ENCODE assay signal across 16 cellular contexts in genomic region chr6:132749111-132749510, GRCh38. TPM values are rescaled to one million over a fixed set of nuclear protein-coding genes. Genes with fewer than 3 reads are reported as not detected.
A peak's percentile ranks its signal among the peaks of the same experiment; 100 is the strongest.
DNase-seq lines count a peak whose midpoint lies in the region; ATAC-seq and TF ChIP-seq lines count a peak whose summit lies in the region.
"Had no signal": no experiment of that assay in that cellular context is flagged by ENCODE, and none has a peak within 500 bp of the region (broad histone marks: within the 10 kb centered on the region; RNA-seq: fewer than 3 reads in every experiment).

No MANE protein-coding gene starts in this region.

- H3F3A ChIP-seq in GM23248 (ENCODE audit: insufficient read depth), result no peaks in the 10 kb centered on the region

- no peaks in the 10 kb centered on the region for H3K4me1 ChIP-seq in GM23248 (ENCODE audit: insufficient read depth)
- H3K4me1 ChIP-seq: BE2C, SJCRH30, thyroid gland had no signal

- CTCF ChIA-PET in T-cell (lab: Charles Lee), result interaction anchor here in 1 of 2 donors (1.0 kb wide), 1 partner anchor 24 kb away, joined by 3 read pairs; no protein-coding TSS in a partner anchor

- no peaks in the 10 kb centered on the region for H3K9me3 ChIP-seq in GM23248 (ENCODE audit: low read depth)
- H3K9me3 ChIP-seq: BE2C, heart left ventricle, SJCRH30, thyroid gland had no signal

- peaks cover 72% of the 10 kb centered on the region for H3K36me3 Mint-ChIP-seq in T-cell

- ATAC-seq in T-cell (replicated peaks in 1 of 4) (no peak), HG03139 (IDR thresholded peaks at IDR 0.05; ENCODE audit: unreplicated experiment) (no peak), HG02642 (IDR thresholded peaks at IDR 0.05; ENCODE audit: poor library complexity, unreplicated experiment) (no peak), GM19328 (IDR thresholded peaks at IDR 0.05; ENCODE audit: unreplicated experiment) (no peak), GM18868 (IDR thresholded peaks at IDR 0.05; ENCODE audit: unreplicated experiment) (no peak)
- ATAC-seq: activated CD4-positive, CD25-positive, alpha-beta regulatory T cell treated with anti-CD3 and anti-CD28 coated beads, Interleukin-2, amount 50 U/mL, for 24 hours had no signal

- no peak for TF ChIP-seq CTCF in AG09309 (IDR thresholded peaks at IDR 0.05; ENCODE audit: control insufficient read depth, insufficient read depth, low read depth, low read length, missing control alignments)

- peaks cover 18 to 24% (median 21%) of the 10 kb centered on the region in 3 donors for H3K4me1 Mint-ChIP-seq in T-cell

- no peaks in the 10 kb centered on the region for H3K27me3 Mint-ChIP-seq in T-cell

- H3K4me3 ChIP-seq in AG09309 (ENCODE audit: control insufficient read depth, low read depth, low read length) (no peak overlapping the region), GM23248 (no peak overlapping the region)
- H3K4me3 ChIP-seq: heart left ventricle, SJCRH30, thyroid gland had no signal

- POLR2A ChIA-PET in T-cell (lab: Charles Lee), result interaction anchor here in 1 of 2 donors (0.7 kb wide), 1 partner anchor 1644 kb away, joined by 3 read pairs; no protein-coding TSS in a partner anchor

- in situ Hi-C loops in GM23248 (cut with MboI), result no loop called here

- no peaks in the 10 kb centered on the region for H3K27me3 ChIP-seq in GM23248 (replicated peaks; ENCODE audit: insufficient read depth)
- H3K27me3 ChIP-seq: heart left ventricle, SJCRH30, thyroid gland had no signal

- no peaks in the 10 kb centered on the region for H3K36me3 ChIP-seq in GM23248 (ENCODE audit: low read depth)
- H3K36me3 ChIP-seq: BE2C, heart left ventricle, SJCRH30, thyroid gland had no signal

- H3K4me2 ChIP-seq in GM23248 (ENCODE audit: unreplicated experiment), result no peak overlapping the region

- peaks cover 0 to 3% (median 2%) of the 10 kb centered on the region in 3 donors for H3K9me3 Mint-ChIP-seq in T-cell

- peak; percentile 38 for DNase-seq in AG09309 (ENCODE audit: low read depth)
- peak; percentile 36 for DNase-seq in GM23248
- DNase-seq in T-cell, result no peak
- peak; percentile 37 for DNase-seq in fibroblast of peridontal ligament (ENCODE audit: extremely low read depth)
- DNase-seq: BE2C, H7, heart left ventricle, Karpas-422, NCI-H2171 treated with DMSO at 0.1 percent for 48 hours, SJCRH30, thyroid gland had no signal

- no peaks in the 10 kb centered on the region for H3K9me2 ChIP-seq in GM23248 (ENCODE audit: insufficient read depth)

- H3K79me2 ChIP-seq in GM23248 (ENCODE audit: insufficient read depth), result no peaks in the 10 kb centered on the region

- H4K20me1 ChIP-seq in GM23248 (ENCODE audit: insufficient read depth), result no peaks in the 10 kb centered on the region

- H3K27ac ChIP-seq in GM23248, result no peak overlapping the region
- H3K27ac ChIP-seq: SJCRH30, thyroid gland had no signal

- no peak overlapping the region for H3K4me3 Mint-ChIP-seq in T-cell

- H3K9ac ChIP-seq in GM23248, result no peak overlapping the region

- H2AFZ ChIP-seq in GM23248, result peak overlapping the region; percentile 39; the same call in 1 of the 2 replicates

- 57 to 58% methylated on average over 4 of the region's 4 CpGs for WGBS in GM23248 (ENCODE audit: low coverage in 1 of 2, low lambda C conversion rate in 2 of 2, missing lambda C conversion rate in 2 of 2), 2 experiments

- peak overlapping the region; percentile 24 to 84 for H3K27ac Mint-ChIP-seq in T-cell

RNA-seq across cellular contexts. Expression of gene VNN2, which starts 8.6 kb away (rescaled TPM):
- not detected in 2 replicates for total RNA-seq in GM23248 (2014; rRNA removed; shearing (Covaris generic))
- 0.10 and 0.13 TPM in 2 replicates for polyA plus RNA-seq in GM23248 (2016; fragmentation: Nextera tagmentation; extraction: Ambion mirVana)
- 10 to 100 TPM; 18.4 to 28.1 (median 19.9) TPM for total RNA-seq in T-cell
- total RNA-seq: H7 had no signal

RNA-seq across cellular contexts. Expression of gene VNN1, which starts 35.3 kb away (rescaled TPM):
- 0.86 TPM in 1 of 2 replicates, not detected in the other for total RNA-seq in GM23248 (2014; rRNA removed; shearing (Covaris generic))
- polyA plus RNA-seq in GM23248 (2016; fragmentation: Nextera tagmentation; extraction: Ambion mirVana), result 0.52 and 0.61 TPM in 2 replicates
- total RNA-seq in T-cell, result not detected
- total RNA-seq: H7 had no signal

RNA-seq across cellular contexts. Expression of gene SLC18B1, which starts 49.3 kb away (rescaled TPM):
- 3.4 and 4.6 TPM in 2 replicates for total RNA-seq in GM23248 (2014; rRNA removed; shearing (Covaris generic))
- polyA plus RNA-seq in GM23248 (2016; fragmentation: Nextera tagmentation; extraction: Ambion mirVana), result 4.6 and 5.8 TPM in 2 replicates
- 10 to 100 TPM in 3 of 5 donors, 1 to 10 TPM in 2; 5.5 to 15.8 (median 13.0) TPM for total RNA-seq in T-cell

Comparison
In these comparisons a context has a peak if more than half of its experiments do, and no peak if none do; other contexts are left out.
1. DNase-seq: peak in AG09309 (single experiment), GM23248 (single experiment) and fibroblast of peridontal ligament (single experiment); none in T-cell (0 of 34).
2. RNA of gene VNN2, which starts 8.6 kb away (total RNA-seq): 18.4 to 28.1 TPM in T-cell; not detected in GM23248; every median in the first group is over 10 times any median in the second.